14 cellular contexts compared by ENCODE assay signal in genomic region chr3:184389935-184390528, GRCh38. TPM values are rescaled to one million over a fixed set of nuclear protein-coding genes. Genes with fewer than 3 reads are reported as not detected.
DNase-seq lines count a peak whose midpoint lies in the region; ATAC-seq and TF ChIP-seq lines count a peak whose summit lies in the region.
"Had no signal": no experiment of that assay in that cellular context is flagged by ENCODE, and none has a peak within 500 bp of the region (broad histone marks: within the 10 kb centered on the region; RNA-seq: fewer than 3 reads in every experiment).

No MANE protein-coding gene starts in this region.

- H2BK120ac ChIP-seq in neuronal stem cell (ENCODE audit: low read depth, low read length): no peak overlapping the region

- peaks cover 17% of the 10 kb centered on the region for H3K27me3 Mint-ChIP-seq in CD4-positive, CD25-positive, alpha-beta regulatory T cell
- H3K27me3 Mint-ChIP-seq in WTC11 (ENCODE audit: low read depth) (no peaks in the 10 kb centered on the region; the same call in 1 of the 2 replicates), GM23338 (ENCODE audit: insufficient read depth, low read depth, poor library complexity) (peaks cover 6% of the 10 kb centered on the region)

- H3K9ac ChIP-seq in neuronal stem cell (ENCODE audit: low read depth, low read length, poor library complexity): no peak overlapping the region
- H3K9ac ChIP-seq: GM23248 had no signal

- peaks cover 0 to 1% (median 0%) of the 10 kb centered on the region in 7 donors for H3K9me3 Mint-ChIP-seq in CD4-positive, CD25-positive, alpha-beta regulatory T cell
- no peaks in the 10 kb centered on the region for H3K9me3 Mint-ChIP-seq in WTC11
- H3K9me3 Mint-ChIP-seq in GM23338: no peaks in the 10 kb centered on the region
- H3K9me3 Mint-ChIP-seq: CD4-positive, alpha-beta T cell had no signal

- H3K36me3 ChIP-seq in CD4-positive, CD25-positive, alpha-beta regulatory T cell (ENCODE audit: control insufficient read depth, insufficient read depth, low read length): no peaks in the 10 kb centered on the region
- H3K36me3 ChIP-seq in HEK293 (ENCODE audit: control insufficient read depth in 2 of 2, insufficient read depth in 1 of 2, low read length in 2 of 2) (peaks cover 0 to 19% of the 10 kb centered on the region in 2 experiments; a peak in 1 of 3 replicates), neuronal stem cell (replicated peaks in 1 of 2; ENCODE audit: control insufficient read depth in 2 of 2, insufficient read depth in 2 of 2, low read length in 2 of 2) (no peaks in the 10 kb centered on the region), GM23338 (ENCODE audit: insufficient read depth) (no peaks in the 10 kb centered on the region)
- H3K36me3 ChIP-seq: BE2C had no signal

- POLR2A ChIA-PET in HEK293 (lab: Yijun Ruan, JAX): no interaction called here
- POLR2A ChIA-PET in WTC11 (lab: Charles Lee): no interaction called here

- no peak overlapping the region for H2BK12ac ChIP-seq in neuronal stem cell (ENCODE audit: low read length)

- H3F3A ChIP-seq in GM23338 (replicated peaks; ENCODE audit: low read depth): no peaks in the 10 kb centered on the region

- no peak overlapping the region for H3K27ac ChIP-seq in CD4-positive, CD25-positive, alpha-beta regulatory T cell (ENCODE audit: insufficient read depth, low read length, poor library complexity, severe bottlenecking)
- H3K27ac ChIP-seq in HEK293 (ENCODE audit: extremely low read depth, low read depth, low read length): no peak overlapping the region
- H3K27ac ChIP-seq in neuronal stem cell (replicated peaks; ENCODE audit: low read length): no peak overlapping the region
- H3K27ac ChIP-seq in GM23338 (ENCODE audit: low read depth): no peak overlapping the region
- H3K27ac ChIP-seq: GM23248 had no signal

- no peak overlapping the region for H3K14ac ChIP-seq in neuronal stem cell (ENCODE audit: low read length)

- no peaks in the 10 kb centered on the region for H3K79me2 ChIP-seq in GM23338 (replicated peaks; ENCODE audit: insufficient read depth)

- H2BK15ac ChIP-seq in neuronal stem cell (ENCODE audit: low read length): no peak overlapping the region

- H3K4me1 ChIP-seq in CD4-positive, CD25-positive, alpha-beta regulatory T cell (ENCODE audit: control insufficient read depth, insufficient read depth, low read length, poor library complexity, severe bottlenecking): no peaks in the 10 kb centered on the region
- H3K4me1 ChIP-seq in HEK293 (ENCODE audit: control insufficient read depth, insufficient read depth, low read length) (no peaks in the 10 kb centered on the region), neuronal stem cell (ENCODE audit: control insufficient read depth in 2 of 2, insufficient read depth in 1 of 2, low read depth in 1 of 2, low read length in 2 of 2) (no peaks in the 10 kb centered on the region), GM23338 (ENCODE audit: insufficient read depth) (no peaks in the 10 kb centered on the region; the same call in 1 of the 2 replicates)
- H3K4me1 ChIP-seq: BE2C, Caco-2 had no signal

- H2AK5ac ChIP-seq in neuronal stem cell (ENCODE audit: low read depth, low read length): no peak overlapping the region

- H3K27ac Mint-ChIP-seq in CD4-positive, CD25-positive, alpha-beta regulatory T cell: peak overlapping the region in 2 of 3 donors; percentile 7 to 92
- H3K27ac Mint-ChIP-seq in WTC11: no peak overlapping the region
- no peak overlapping the region for H3K27ac Mint-ChIP-seq in GM23338
- H3K27ac Mint-ChIP-seq: CD4-positive, alpha-beta T cell had no signal

- H2BK5ac ChIP-seq in neuronal stem cell (ENCODE audit: low read length): peak overlapping the region; percentile 46

- no peak overlapping the region for H3K4me3 Mint-ChIP-seq in CD4-positive, CD25-positive, alpha-beta regulatory T cell
- no peak overlapping the region for H3K4me3 Mint-ChIP-seq in WTC11
- H3K4me3 Mint-ChIP-seq in GM23338: no peak overlapping the region
- H3K4me3 Mint-ChIP-seq: CD4-positive, alpha-beta T cell had no signal

- H3K4me2 ChIP-seq in neuronal stem cell (ENCODE audit: insufficient read depth, low read length, poor library complexity, severe bottlenecking): no peak overlapping the region
- no peak overlapping the region for H3K4me2 ChIP-seq in GM23338

- peaks cover 2% of the 10 kb centered on the region for H3K27me3 ChIP-seq in CD4-positive, CD25-positive, alpha-beta regulatory T cell (ENCODE audit: control insufficient read depth, insufficient read depth, low read length)
- H3K27me3 ChIP-seq in neuronal stem cell (ENCODE audit: control insufficient read depth in 3 of 3, insufficient read depth in 3 of 3, low read depth in 1 of 3, low read length in 3 of 3): peaks cover 0 to 3% (median 0%) of the 10 kb centered on the region in 3 experiments
- 0 out of 2 replicates have a peak, but pooled peaks cover 5% of the 10 kb centered on the region for H3K27me3 ChIP-seq in GM23338 (ENCODE audit: insufficient read depth)

- no peaks in the 10 kb centered on the region for H4K20me1 ChIP-seq in GM23338 (replicated peaks; ENCODE audit: insufficient read depth)

- CTCF ChIA-PET in HEK293 (lab: Yijun Ruan, JAX) (interaction anchor here (1.3 kb wide), 1 partner anchor 18 kb away, joined by 5 read pairs; no protein-coding TSS in a partner anchor), WTC11 (lab: Charles Lee) (interaction anchor here (1.3 to 1.7 kb wide), 2 partner anchors 13 to 18 kb away, joined by 4 to 8 read pairs; no protein-coding TSS in a partner anchor)

- no peak overlapping the region for H3K4me3 ChIP-seq in CD4-positive, CD25-positive, alpha-beta regulatory T cell (ENCODE audit: low read depth, low read length)
- H3K4me3 ChIP-seq in HEK293 (ENCODE audit: low read depth, low read length) (no peak overlapping the region), neuronal stem cell (ENCODE audit: low read length in 2 of 2) (no peak overlapping the region), GM23338 (no peak overlapping the region)
- H3K4me3 ChIP-seq: GM23248 had no signal

- no peak for ATAC-seq in CD4-positive, CD25-positive, alpha-beta regulatory T cell (ENCODE audit: low read depth in 2 of 2)
- ATAC-seq in WTC11 (no peak), GM23338 (no peak)

- no peak for DNase-seq in CD4-positive, CD25-positive, alpha-beta regulatory T cell
- DNase-seq in WTC11 (ENCODE audit: low spot score) (no peak), neuronal stem cell (ENCODE audit: low spot score) (no peak), NCI-H2107 (lab: John Stamatoyannopoulos, UW) (no peak), H4 (ENCODE audit: low spot score) (no peak), GM23338 (ENCODE audit: low spot score) (no peak), NCI-H1092 (lab: John Stamatoyannopoulos, UW) (no peak)
- DNase-seq: ACHN; BE2C; C1 segment of cervical spinal cord; Caco-2; CD4-positive, alpha-beta T cell; GM23248 had no signal

- no peaks in the 10 kb centered on the region for H3K9me3 ChIP-seq in CD4-positive, CD25-positive, alpha-beta regulatory T cell (ENCODE audit: control insufficient read depth in 2 of 2, low read length in 2 of 2)
- no peaks in the 10 kb centered on the region for H3K9me3 ChIP-seq in HEK293 (ENCODE audit: control insufficient read depth, insufficient read depth, low read depth, low read length)
- H3K9me3 ChIP-seq in neuronal stem cell (replicated peaks in 1 of 2; ENCODE audit: control insufficient read depth in 2 of 2, insufficient read depth in 1 of 2, low read depth in 1 of 2, low read length in 2 of 2): no peaks in the 10 kb centered on the region
- H3K9me3 ChIP-seq: BE2C, Caco-2 had no signal

- no peak overlapping the region for H4K91ac ChIP-seq in neuronal stem cell (ENCODE audit: low read depth, low read length, poor library complexity)

- H3K4me1 Mint-ChIP-seq in CD4-positive, CD25-positive, alpha-beta regulatory T cell: no peaks in the 10 kb centered on the region
- peaks cover 4% of the 10 kb centered on the region; the same call in 1 of the 2 replicates for H3K4me1 Mint-ChIP-seq in WTC11
- H3K4me1 Mint-ChIP-seq in GM23338: peaks cover 5% of the 10 kb centered on the region; the same call in 2 of the 3 replicates

- H3K4ac ChIP-seq in neuronal stem cell (ENCODE audit: low read length): no peak overlapping the region

- no peaks in the 10 kb centered on the region for H3K9me2 ChIP-seq in GM23338 (ENCODE audit: insufficient read depth)

- H4K8ac ChIP-seq in neuronal stem cell (ENCODE audit: low read depth, low read length): no peak overlapping the region

- H3K79me1 ChIP-seq in neuronal stem cell (ENCODE audit: low read depth, low read length): no peaks in the 10 kb centered on the region

- H3K18ac ChIP-seq in neuronal stem cell (ENCODE audit: low read length): no peak overlapping the region

- no CpG with 5 or more reads among the region's 5 CpGs for WGBS in neuronal stem cell (ENCODE audit: extremely low coverage in 2 of 2, insufficient read length in 2 of 2, insufficient replicate concordance in 1 of 2), 2 donors

- no peaks in the 10 kb centered on the region for H3K36me3 Mint-ChIP-seq in CD4-positive, CD25-positive, alpha-beta regulatory T cell
- no peaks in the 10 kb centered on the region for H3K36me3 Mint-ChIP-seq in WTC11
- no peaks in the 10 kb centered on the region for H3K36me3 Mint-ChIP-seq in GM23338 (ENCODE audit: low read depth)

- TF ChIP-seq CTCF in HEK293 (tag by site-specific recombination; IDR thresholded peaks at IDR 0.05) (no peak), WTC11 (IDR thresholded peaks at IDR 0.05) (no peak), GM23338 (conservative IDR thresholded peaks at IDR 0.05; ENCODE audit: low read depth in 2 of 2) (no peak)

- H2AFZ ChIP-seq in neuronal stem cell (ENCODE audit: low read length): no peak overlapping the region
- no peak overlapping the region for H2AFZ ChIP-seq in GM23338
- H2AFZ ChIP-seq: GM23248 had no signal

- H3K23ac ChIP-seq in neuronal stem cell (ENCODE audit: low read depth, low read length, poor library complexity): no peak overlapping the region

RNA-seq across cellular contexts. Expression of gene CHRD, which starts 10.2 kb away (rescaled TPM):
- total RNA-seq in CD4-positive, CD25-positive, alpha-beta regulatory T cell: not detected
- polyA plus RNA-seq in CD4-positive, CD25-positive, alpha-beta regulatory T cell: not detected
- total RNA-seq in WTC11 (2021): 1.3 to 2.7 TPM (median 1.8 TPM) in 3 replicates
- polyA plus RNA-seq in neuronal stem cell (2013, experiment 1 of 2): 7.2 TPM
- polyA plus RNA-seq in neuronal stem cell (2013, experiment 2 of 2): 7.1 TPM
- total RNA-seq in H4 (2014; rRNA removed; shearing (Covaris generic)): 1.3 and 3.6 TPM in 2 replicates
- 0.66 and 1.1 TPM in 2 replicates for total RNA-seq in GM23338 (2014; rRNA removed; shearing (Covaris generic))
- polyA plus RNA-seq in GM23338 (2016; fragmentation: Nextera tagmentation; extraction: Ambion mirVana): 0.23 and 0.34 TPM in 2 replicates

RNA-seq across cellular contexts. Expression of gene THPO, which starts 12.0 kb away (rescaled TPM):
- total RNA-seq in CD4-positive, CD25-positive, alpha-beta regulatory T cell: not detected
- not detected for polyA plus RNA-seq in CD4-positive, CD25-positive, alpha-beta regulatory T cell
- total RNA-seq in WTC11 (2021): 0.55 to 1.4 TPM (median 1.0 TPM) in 3 replicates
- 1.4 TPM for polyA plus RNA-seq in neuronal stem cell (2013, experiment 1 of 2)
- 1.7 TPM for polyA plus RNA-seq in neuronal stem cell (2013, experiment 2 of 2)
- 0.43 and 0.74 TPM in 2 replicates for total RNA-seq in H4 (2014; rRNA removed; shearing (Covaris generic))
- total RNA-seq in GM23338 (2014; rRNA removed; shearing (Covaris generic)): 0.14 and 0.97 TPM in 2 replicates
- polyA plus RNA-seq in GM23338 (2016; fragmentation: Nextera tagmentation; extraction: Ambion mirVana): 0.47 and 1.9 TPM in 2 replicates
- total RNA-seq: CD4-positive, alpha-beta T cell; GM23248 had no signal
- polyA plus RNA-seq: GM23248 had no signal

RNA-seq across cellular contexts. Expression of gene POLR2H, which starts 28.5 kb away (rescaled TPM):
- 39.4 TPM for total RNA-seq in CD4-positive, CD25-positive, alpha-beta regulatory T cell
- 10 to 100 TPM; 56.8 to 64.9 (median 60.3) TPM for polyA plus RNA-seq in CD4-positive, CD25-positive, alpha-beta regulatory T cell
- 117 to 133 TPM (median 118 TPM) in 3 replicates for total RNA-seq in WTC11 (2021)
- polyA plus RNA-seq in neuronal stem cell (2013, experiment 1 of 2): 80.4 TPM
- polyA plus RNA-seq in neuronal stem cell (2013, experiment 2 of 2): 80.9 TPM
- total RNA-seq in H4 (2014; rRNA removed; shearing (Covaris generic)): 250 and 279 TPM in 2 replicates
- 182 and 199 TPM in 2 replicates for total RNA-seq in GM23338 (2014; rRNA removed; shearing (Covaris generic))
- 190 and 205 TPM in 2 replicates for polyA plus RNA-seq in GM23338 (2016; fragmentation: Nextera tagmentation; extraction: Ambion mirVana)

RNA-seq across cellular contexts. Expression of gene CLCN2, which starts 28.6 kb away (rescaled TPM):
- total RNA-seq in CD4-positive, CD25-positive, alpha-beta regulatory T cell: 4.7 TPM
- under 1 TPM in 3 of 4 donors, not detected in 1; 0.30 to 0.59 (median 0.54) TPM for polyA plus RNA-seq in CD4-positive, CD25-positive, alpha-beta regulatory T cell
- 15.7 to 22.6 TPM (median 17.0 TPM) in 3 replicates for total RNA-seq in WTC11 (2021)
- polyA plus RNA-seq in neuronal stem cell (2013, experiment 1 of 2): 18.1 TPM
- polyA plus RNA-seq in neuronal stem cell (2013, experiment 2 of 2): 18.8 TPM
- total RNA-seq in H4 (2014; rRNA removed; shearing (Covaris generic)): 3.3 and 4.7 TPM in 2 replicates
- total RNA-seq in GM23338 (2014; rRNA removed; shearing (Covaris generic)): 9.2 and 10.7 TPM in 2 replicates
- polyA plus RNA-seq in GM23338 (2016; fragmentation: Nextera tagmentation; extraction: Ambion mirVana): 5.4 and 7.0 TPM in 2 replicates

RNA-seq across cellular contexts. Expression of gene FAM131A, which starts 52.6 kb away (rescaled TPM):
- 13.8 TPM for total RNA-seq in CD4-positive, CD25-positive, alpha-beta regulatory T cell
- polyA plus RNA-seq in CD4-positive, CD25-positive, alpha-beta regulatory T cell: 1 to 10 TPM; 2.0 to 4.3 (median 2.3) TPM
- total RNA-seq in WTC11 (2021): 20.3 to 23.0 TPM (median 20.4 TPM) in 3 replicates
- 16.7 TPM for polyA plus RNA-seq in neuronal stem cell (2013, experiment 1 of 2)
- polyA plus RNA-seq in neuronal stem cell (2013, experiment 2 of 2): 15.7 TPM
- 18.4 and 22.2 TPM in 2 replicates for total RNA-seq in H4 (2014; rRNA removed; shearing (Covaris generic))
- total RNA-seq in GM23338 (2014; rRNA removed; shearing (Covaris generic)): 14.8 and 31.8 TPM in 2 replicates
- polyA plus RNA-seq in GM23338 (2016; fragmentation: Nextera tagmentation; extraction: Ambion mirVana): 6.7 and 9.6 TPM in 2 replicates

Comparison
In these comparisons a context has a peak if more than half of its experiments do, and no peak if none do; other contexts are left out.
1. H3K27ac Mint-ChIP-seq: peak in CD4-positive, CD25-positive, alpha-beta regulatory T cell (2 of 3); none in WTC11 (single experiment) and GM23338 (single experiment).